In genomic region chr6:82890240-82890639, GRCh38 we compare ENCODE assay signal across 25 cellular contexts.
"Had no signal": no experiment of that assay in that cellular context is flagged by ENCODE, and none has a peak within 500 bp of the region (broad histone marks: within the 10 kb centered on the region; RNA-seq: fewer than 3 reads in every experiment).

No MANE protein-coding gene starts in this region.

- H3K9me3 ChIP-seq: esophagus muscularis mucosa, gastrocnemius medialis, heart right ventricle, left lung, lower lobe of right lung, mucosa of descending colon had no signal

- H3K4me3 ChIP-seq: coronary artery, dorsolateral prefrontal cortex, esophagus muscularis mucosa, gastrocnemius medialis, heart right ventricle, left lung, lower lobe of right lung, mucosa of descending colon had no signal

- H3K36me3 ChIP-seq: esophagus muscularis mucosa, gastrocnemius medialis, lower lobe of right lung had no signal

- H3K27me3 ChIP-seq: dorsolateral prefrontal cortex, esophagus muscularis mucosa, gastrocnemius medialis, heart right ventricle, left lung had no signal

- H3K4me1 ChIP-seq: esophagus muscularis mucosa, gastrocnemius medialis, heart right ventricle, left lung, lower lobe of right lung had no signal

- DNase-seq: dermis blood vessel endothelial cell; dorsolateral prefrontal cortex; effector CD4-positive, alpha-beta T cell; effector memory CD4-positive, alpha-beta T cell; erythroblast; foreskin melanocyte; gastrocnemius medialis; glutamatergic neuron; head of caudate nucleus; heart right ventricle; hippocampal formation; left cardiac atrium; left lung; left ventricle myocardium superior; lower lobe of right lung; mesenchymal stem cell; mucosa of descending colon; naive B cell had no signal

- FAIRE-seq: colon, endothelial cell of umbilical vein, islet of Langerhans, keratinocyte had no signal

- ATAC-seq: gastrocnemius medialis, heart right ventricle, left cardiac atrium, left lung, left ventricle myocardium superior, lower lobe of right lung, mucosa of descending colon had no signal

- H3K27ac ChIP-seq: coronary artery, dorsolateral prefrontal cortex, epithelial cell of prostate, esophagus muscularis mucosa, gastrocnemius medialis, heart right ventricle, left lung, lower lobe of right lung had no signal
